1 cellular context compared by ENCODE assay signal in genomic region chr9:132669636-132670358, GRCh38.
TF ChIP-seq lines count a peak whose summit lies in the region.

TSS of gene DDX31 (minus strand) at chr9:132669983. CDS start at chr9:132669934, 49 bp downstream.

TF ChIP-seq in HepG2, 621 proteins besides CTCF, POLR2A, EP300 and RAD21 (continued from another document and continues in another):
- TF ChIP-seq THYN1 (CRISPR knock-in tag; IDR thresholded peaks at IDR 0.05; ENCODE audit: borderline replicate concordance, low read depth): no peak
- peak; percentile 53; the same call in 1 of the 2 replicates for TF ChIP-seq MTERF4 (CRISPR knock-in tag; IDR thresholded peaks at IDR 0.05)
- TF ChIP-seq FOXC1 (CRISPR knock-in tag; IDR thresholded peaks at IDR 0.05; ENCODE audit: borderline replicate concordance): peak; percentile 79; the same call in 1 of the 2 replicates
- no peak for TF ChIP-seq ZNF652 (CRISPR knock-in tag; IDR thresholded peaks at IDR 0.05; ENCODE audit: borderline replicate concordance, low read depth)
- peak; percentile 53; the same call in 1 of the 2 replicates for TF ChIP-seq THRA (CRISPR knock-in tag; IDR thresholded peaks at IDR 0.05; ENCODE audit: borderline replicate concordance)
- peak; percentile 72; the same call in 1 of the 2 replicates for TF ChIP-seq FOXO4 (CRISPR knock-in tag; conservative IDR thresholded peaks at IDR 0.05)
- TF ChIP-seq LBX2 (CRISPR knock-in tag; IDR thresholded peaks at IDR 0.05; ENCODE audit: borderline replicate concordance): peak; percentile 68; the same call in 1 of the 2 replicates
- peak; percentile 13; the same call in 1 of the 2 replicates for TF ChIP-seq PITX1 (CRISPR knock-in tag; IDR thresholded peaks at IDR 0.05)
- peak; percentile 94 for TF ChIP-seq SAP130 (CRISPR knock-in tag; IDR thresholded peaks at IDR 0.05; ENCODE audit: low read depth)
- TF ChIP-seq ZNF550 (CRISPR knock-in tag; IDR thresholded peaks at IDR 0.05; ENCODE audit: borderline replicate concordance): 0 out of 2 replicates have a peak, but pooled peaks have one; percentile 64
- no peak; the same call in 1 of the 2 replicates for TF ChIP-seq HMG20A (CRISPR knock-in tag; IDR thresholded peaks at IDR 0.05; ENCODE audit: borderline replicate concordance)
- peak; percentile 84 for TF ChIP-seq PATZ1 (CRISPR knock-in tag; IDR thresholded peaks at IDR 0.05)
- peak; percentile 98 for TF ChIP-seq KDM5B (CRISPR knock-in tag; IDR thresholded peaks at IDR 0.05; ENCODE audit: borderline replicate concordance)
- TF ChIP-seq ZNF543 (CRISPR knock-in tag; IDR thresholded peaks at IDR 0.05): peak; percentile 72
- no peak for TF ChIP-seq MAFF (IDR thresholded peaks at IDR 0.05; ENCODE audit: low read depth, low read length)
- TF ChIP-seq KAT2B (IDR thresholded peaks at IDR 0.05; ENCODE audit: borderline replicate concordance, low read depth, low read length): no peak
- 0 out of 2 replicates have a peak, but pooled peaks have one; percentile 40 for TF ChIP-seq HNRNPL (IDR thresholded peaks at IDR 0.05; ENCODE audit: low read depth, low read length)
- peak; percentile 85; the same call in 1 of the 2 replicates for TF ChIP-seq ZNF782 (CRISPR knock-in tag; IDR thresholded peaks at IDR 0.05; ENCODE audit: borderline replicate concordance)
- TF ChIP-seq ZBTB33 (CRISPR knock-in tag; IDR thresholded peaks at IDR 0.05): no peak
- TF ChIP-seq NFRKB (IDR thresholded peaks at IDR 0.05): no peak
- no peak for TF ChIP-seq PREB (CRISPR knock-in tag; IDR thresholded peaks at IDR 0.05)
- peak; percentile 98 for TF ChIP-seq ZNF607 (CRISPR knock-in tag; IDR thresholded peaks at IDR 0.05; ENCODE audit: borderline replicate concordance)
- TF ChIP-seq ZNF451 (CRISPR knock-in tag; IDR thresholded peaks at IDR 0.05): peak; percentile 91
- peak; percentile 73 for TF ChIP-seq ZNF891 (CRISPR knock-in tag; IDR thresholded peaks at IDR 0.05)
- TF ChIP-seq MXD3 (CRISPR knock-in tag; IDR thresholded peaks at IDR 0.05): peak; percentile 99
- peak; percentile 97; the same call in 1 of the 2 replicates for TF ChIP-seq ZNF468 (CRISPR knock-in tag; IDR thresholded peaks at IDR 0.05)
- no peak; the same call in 1 of the 2 replicates for TF ChIP-seq NR2F2 (IDR thresholded peaks at IDR 0.05; ENCODE audit: borderline replicate concordance, low read depth)
- TF ChIP-seq ZNF567 (CRISPR knock-in tag; IDR thresholded peaks at IDR 0.05; ENCODE audit: borderline replicate concordance): peak; percentile 59
- TF ChIP-seq ZNF589 (CRISPR knock-in tag; conservative IDR thresholded peaks at IDR 0.05): peak; percentile 86; the same call in 1 of the 2 replicates
- no peak for TF ChIP-seq TCF7 (IDR thresholded peaks at IDR 0.05; ENCODE audit: low read depth)
- TF ChIP-seq RXRB (CRISPR knock-in tag; IDR thresholded peaks at IDR 0.05; ENCODE audit: borderline replicate concordance): no peak
- TF ChIP-seq MTF1 (CRISPR knock-in tag; IDR thresholded peaks at IDR 0.05): no peak
- TF ChIP-seq GATAD2A (CRISPR knock-in tag; IDR thresholded peaks at IDR 0.05): peak; percentile 44
- TF ChIP-seq PRMT3 (CRISPR knock-in tag; IDR thresholded peaks at IDR 0.05; ENCODE audit: borderline replicate concordance, low read depth): no peak
- peak; percentile 80 for TF ChIP-seq PHF21A (CRISPR knock-in tag; IDR thresholded peaks at IDR 0.05)
- TF ChIP-seq CENPT (CRISPR knock-in tag; IDR thresholded peaks at IDR 0.05; ENCODE audit: low read depth): peak; percentile 53; the same call in 1 of the 2 replicates
- TF ChIP-seq NCOA2 (CRISPR knock-in tag; IDR thresholded peaks at IDR 0.05): peak; percentile 50
- TF ChIP-seq LRRFIP1 (CRISPR knock-in tag; conservative IDR thresholded peaks at IDR 0.05): no peak
- peak; percentile 50 for TF ChIP-seq IRF2 (CRISPR knock-in tag; IDR thresholded peaks at IDR 0.05)
- 0 out of 2 replicates have a peak, but pooled peaks have one; percentile 0 for TF ChIP-seq AKNA (CRISPR knock-in tag; IDR thresholded peaks at IDR 0.05; ENCODE audit: borderline replicate concordance)
